In genomic region chr1:202656057-202656456, GRCh38 we compare ENCODE assay signal across 12 cellular contexts. TPM values are rescaled to one million over a fixed set of nuclear protein-coding genes. Genes with fewer than 3 reads are reported as not detected.
DNase-seq lines count a peak whose midpoint lies in the region; ATAC-seq and TF ChIP-seq lines count a peak whose summit lies in the region.
"Had no signal": no experiment of that assay in that cellular context is flagged by ENCODE, and none has a peak within 500 bp of the region (broad histone marks: within the 10 kb centered on the region; RNA-seq: fewer than 3 reads in every experiment).

No MANE protein-coding gene starts in this region.

- no peak overlapping the region for H3K4me3 ChIP-seq in GM12875 (ENCODE audit: low read depth, low read length)
- H3K4me3 ChIP-seq: tibial artery had no signal

- intact Hi-C loops in left ventricle myocardium superior (cut with micrococcal nuclease), result no loop called here

- 0 out of 2 replicates have a peak, but pooled peaks have one; percentile 8 for TF ChIP-seq CTCF in GM12875 (IDR thresholded peaks at IDR 0.05; ENCODE audit: borderline replicate concordance, insufficient read depth, low read depth, low read length)

- ATAC-seq in left ventricle myocardium superior, result peak; percentile 63

- DNase-seq in ACHN, result peak; percentile 40
- DNase-seq in SK-MEL-5 (ENCODE audit: low read depth, low spot score), result peak; percentile 45
- DNase-seq in left ventricle myocardium superior, result no peak
- no peak for DNase-seq in activated CD4-positive, alpha-beta T cell treated with anti-CD3 and anti-CD28 coated beads, Interleukin-2, amount 50 U/mL, for 1 hour
- DNase-seq in stimulated activated CD4-positive, alpha-beta T cell treated with anti-CD3 and anti-CD28 coated beads, Interleukin-1b, Interleukin-23, amount 100 ng/mL, for 48 hours, result no peak
- DNase-seq in NCI-H748 (lab: John Stamatoyannopoulos, UW; ENCODE audit: unreplicated experiment), result no peak
- DNase-seq in NCI-H345 treated with DMSO at 0.1 percent for 48 hours (lab: John Stamatoyannopoulos, UW; ENCODE audit: unreplicated experiment), result no peak
- DNase-seq: activated CD4-positive, alpha-beta T cell treated with anti-CD3 and anti-CD28 coated beads for 4 hours; CD4-positive, alpha-beta memory T cell; effector memory CD4-positive, alpha-beta T cell; tibial artery had no signal

- in situ Hi-C loops in ACHN (cut with HindIII; ENCODE audit: low pct_ligation_motif_present, low pct_unique_long_range_greater_than_20kb, low sequenced_read_pairs), result no loop called here
- in situ Hi-C loops in SK-MEL-5 (cut with HindIII; ENCODE audit: low pct_unique_long_range_greater_than_20kb, low sequenced_read_pairs), result no loop called here

RNA-seq across cellular contexts. Expression of gene SYT2, which starts 54.2 kb away (rescaled TPM):
- total RNA-seq in SK-MEL-5 (2014; rRNA removed; shearing (Covaris generic)), result 0.03 TPM in 1 of 2 replicates, not detected in the other
- 0.06 TPM in 1 of 2 replicates, not detected in the other for polyA plus RNA-seq in SK-MEL-5 (2015; cell fraction: cytosol; rRNA removed)
- 0.03 TPM in 1 of 2 replicates, not detected in the other for polyA plus RNA-seq in SK-MEL-5 (2015; cell fraction: nucleus; rRNA removed)
- total RNA-seq in left ventricle myocardium superior, result not detected
- total RNA-seq: CD4-positive, alpha-beta memory T cell had no signal

Comparison
In these comparisons a context has a peak if more than half of its experiments do, and no peak if none do; other contexts are left out.
1. DNase-seq: peak in ACHN (single experiment) and SK-MEL-5 (single experiment); none in left ventricle myocardium superior (single experiment), activated CD4-positive, alpha-beta T cell treated with anti-CD3 and anti-CD28 coated beads, Interleukin-2, amount 50 U/mL, for 1 hour (single experiment), stimulated activated CD4-positive, alpha-beta T cell treated with anti-CD3 and anti-CD28 coated beads, Interleukin-1b, Interleukin-23, amount 100 ng/mL, for 48 hours (single experiment), NCI-H748 (single experiment) and NCI-H345 treated with DMSO at 0.1 percent for 48 hours (single experiment).